In the genomic region with DNA sequence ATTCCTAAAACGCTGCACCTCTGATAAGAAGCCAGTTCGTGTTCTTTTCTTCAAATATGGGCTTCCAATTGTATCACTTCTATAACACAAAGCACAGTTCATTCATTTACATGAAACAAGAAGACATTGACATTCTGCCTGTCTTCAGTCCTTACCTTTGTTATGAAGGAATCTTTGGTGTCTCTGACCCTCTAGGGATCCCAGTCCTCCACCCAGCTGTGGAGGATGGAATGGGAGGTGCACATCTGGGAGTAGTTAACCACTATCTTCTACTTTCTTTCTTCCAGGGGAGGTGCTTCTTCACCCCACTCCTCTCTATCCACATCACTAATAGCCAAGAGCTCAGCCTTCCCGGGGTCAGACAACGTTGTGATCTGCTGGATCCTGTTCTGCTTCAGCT, we compare ENCODE assay signal across 28 cellular contexts.
"Had no signal": no experiment of that assay in that cellular context is flagged by ENCODE, and none has a peak within 500 bp of the region (broad histone marks: within the 10 kb centered on the region; RNA-seq: fewer than 3 reads in every experiment).

No MANE protein-coding gene starts in this region.

- H3K27me3 ChIP-seq: left lung, ovary, stomach, testis, thyroid gland, transverse colon, upper lobe of left lung, vagina had no signal

- H3K9me3 ChIP-seq: left lung, lower lobe of right lung, ovary, prostate gland, stomach, testis, thyroid gland, transverse colon, upper lobe of left lung, vagina had no signal

- H3K4me3 ChIP-seq: left lung, lower lobe of right lung, ovary, prostate gland, skin epidermis, stomach, testis, thyroid gland, transverse colon, upper lobe of left lung, vagina had no signal

- H3K9me3 Mint-ChIP-seq: immature natural killer cell; naive B cell; natural killer cell; nephron progenitor cell; stimulated activated naive B cell treated with anti-CD40 and anti-IgM and Interleukin-4, amounts not matched to agents 10 μg/mL and 1 μg/mL and 100 μg/mL, for 72 hours had no signal

- H3K36me3 ChIP-seq: left lung, lower lobe of right lung, ovary, prostate gland, stomach, thyroid gland, transverse colon, upper lobe of left lung, vagina had no signal

- H3K4me3 Mint-ChIP-seq: immature natural killer cell; naive B cell; natural killer cell; nephron progenitor cell; stimulated activated naive B cell treated with anti-CD40 and anti-IgM and Interleukin-4, amounts not matched to agents 10 μg/mL and 1 μg/mL and 100 μg/mL, for 72 hours had no signal

- H3K36me3 Mint-ChIP-seq: immature natural killer cell; naive B cell; natural killer cell; stimulated activated naive B cell treated with anti-CD40 and anti-IgM and Interleukin-4, amounts not matched to agents 10 μg/mL and 1 μg/mL and 100 μg/mL, for 72 hours had no signal

- H3K27ac Mint-ChIP-seq: immature natural killer cell; natural killer cell; nephron progenitor cell; stimulated activated naive B cell treated with anti-CD40 and anti-IgM and Interleukin-4, amounts not matched to agents 10 μg/mL and 1 μg/mL and 100 μg/mL, for 72 hours had no signal

- H3K4me1 ChIP-seq: left lung, lower lobe of right lung, prostate gland, stomach, testis, thyroid gland, transverse colon, upper lobe of left lung, vagina had no signal

- H3K4me1 Mint-ChIP-seq: immature natural killer cell, natural killer cell had no signal

- DNase-seq: hippocampal formation; immature natural killer cell; kidney; left colon; left lung; lower lobe of right lung; mammary epithelial cell; mesenchymal stem cell; naive B cell; natural killer cell; nephron progenitor cell; ovary; retina; right cardiac atrium; stimulated activated CD4-positive, alpha-beta T cell treated with anti-CD3 and anti-CD28 coated beads, Interleukin-12 subunit alpha, Interleukin-12 subunit beta, amount 100 ng/mL, for 4 hours; stimulated activated CD4-positive, alpha-beta T cell treated with anti-CD3 and anti-CD28 coated beads, Interleukin-15, amount 100 ng/mL, for 24 hours; stimulated activated CD4-positive, alpha-beta T cell treated with anti-CD3 and anti-CD28 coated beads, Interleukin-2, amount 100 ng/mL, for 24 hours; stimulated activated CD4-positive, alpha-beta T cell treated with anti-CD3 and anti-CD28 coated beads, Interleukin-4, amount 100 ng/mL, for 1 hour; stimulated activated naive B cell treated with anti-CD40 and anti-IgM and Interleukin-4, amounts not matched to agents 10 μg/mL and 1 μg/mL and 100 μg/mL, for 72 hours; stimulated activated naive CD8-positive, alpha-beta T cell treated with anti-CD3 and anti-CD28 coated beads, Interleukin-15, Interleukin-2, amounts not matched to agents 100 U/mL and 50 U/mL, for 24 hours; stomach; testis; thyroid gland; transverse colon; upper lobe of left lung had no signal

- H3K27ac ChIP-seq: left lung, lower lobe of right lung, ovary, prostate gland, skin epidermis, stomach, testis, thyroid gland, transverse colon, upper lobe of left lung, vagina had no signal
